14 cellular contexts compared by ENCODE assay signal in genomic region chr9:136541709-136542108, GRCh38. TPM values are rescaled to one million over a fixed set of nuclear protein-coding genes. Genes with fewer than 3 reads are reported as not detected.
DNase-seq lines count a peak whose midpoint lies in the region; ATAC-seq, FAIRE-seq and TF ChIP-seq lines count a peak whose summit lies in the region.
"Had no signal": no experiment of that assay in that cellular context is flagged by ENCODE, and none has a peak within 500 bp of the region (broad histone marks: within the 10 kb centered on the region; RNA-seq: fewer than 3 reads in every experiment).

No MANE protein-coding gene starts in this region.

- POLR2A ChIA-PET in K562 (lab: Yijun Ruan, JAX) (interaction anchor here (0.9 kb wide), 1 partner anchor 49 kb away, joined by 4 read pairs; no protein-coding TSS in a partner anchor), GM10248 (lab: Yijun Ruan, JAX) (no interaction called here)

- peak overlapping the region; percentile 54 for H3K27ac Mint-ChIP-seq in activated naive CD8-positive, alpha-beta T cell
- no peak overlapping the region for H3K27ac Mint-ChIP-seq in activated naive CD8-positive, alpha-beta T cell treated with anti-CD3 and anti-CD28 coated beads for 36 hours

- no peak for TF ChIP-seq EP300 in K562 (IDR thresholded peaks at IDR 0.05; ENCODE audit: low read length)
- TF ChIP-seq EP300 in tibial nerve (IDR thresholded peaks at IDR 0.05), result no peak

- H3K27me3 ChIP-seq in K562 (ENCODE audit: control insufficient read depth in 2 of 2, insufficient read depth in 2 of 2, low read length in 2 of 2) (no peaks in the 10 kb centered on the region), muscle layer of colon (ENCODE audit: control insufficient read depth in 1 of 2, insufficient read depth in 2 of 2, low read length in 2 of 2) (no peaks in the 10 kb centered on the region), tibial nerve (no peaks in the 10 kb centered on the region)

- peaks cover 2% of the 10 kb centered on the region for H3K36me3 Mint-ChIP-seq in activated naive CD8-positive, alpha-beta T cell
- peaks cover 31% of the 10 kb centered on the region for H3K36me3 Mint-ChIP-seq in activated naive CD8-positive, alpha-beta T cell treated with anti-CD3 and anti-CD28 coated beads for 36 hours

- no peaks in the 10 kb centered on the region for H3K9me1 ChIP-seq in K562 (ENCODE audit: control insufficient read depth, insufficient read depth, low read length)

- TF ChIP-seq POLR2A in K562 (conservative IDR thresholded peaks at IDR 0.05) (no peak), tibial nerve (IDR thresholded peaks at IDR 0.05) (no peak)

- no peak for ATAC-seq in K562
- ATAC-seq: left lobe of liver had no signal

- CTCF ChIA-PET in K562 (lab: Yijun Ruan, JAX; ENCODE audit: low intra/inter-chr PET ratio), result no interaction called here
- CTCF ChIA-PET in GM10248 (lab: Yijun Ruan, JAX), result interaction anchor here (2.9 to 4.6 kb wide), 2 partner anchors 54 to 84 kb away, joined by 10 to 23 read pairs; no protein-coding TSS in a partner anchor

- TF ChIP-seq CTCF in K562 (IDR thresholded peaks at IDR 0.05 in 2 of 3, conservative IDR thresholded peaks at IDR 0.05 in 1 of 3; ENCODE audit: insufficient read depth in 2 of 3, low read depth in 1 of 3, low read length in 3 of 3), result no peak
- no peak for TF ChIP-seq CTCF in tibial nerve (IDR thresholded peaks at IDR 0.05)
- no peak for TF ChIP-seq CTCF in GM10248 (IDR thresholded peaks at IDR 0.05; ENCODE audit: control extremely low read depth, extremely low read depth, low read depth, missing control alignments)

- in situ Hi-C loops in K562 (cut with MboI), result no loop called here

- peaks cover 11% of the 10 kb centered on the region; the same call in 1 of the 2 replicates for H4K20me1 ChIP-seq in K562 (replicated peaks; ENCODE audit: control insufficient read depth, insufficient read depth, low read length)

- TF ChIP-seq RAD21 in K562 (CRISPR knock-in tag; conservative IDR thresholded peaks at IDR 0.05 in 1 of 2, IDR thresholded peaks at IDR 0.05 in 1 of 2), result no peak

- no peaks in the 10 kb centered on the region for H3K9me3 ChIP-seq in K562 (replicated peaks; ENCODE audit: control insufficient read depth, insufficient read depth, low read depth, low read length)
- H3K9me3 ChIP-seq in muscle layer of colon (ENCODE audit: low read length), result no peaks in the 10 kb centered on the region
- H3K9me3 ChIP-seq in tibial nerve, result no peaks in the 10 kb centered on the region

- intact Hi-C loops in K562 (cut with micrococcal nuclease), result loop anchor here (10.0 kb wide), 1 partner anchor 83 kb away; no protein-coding TSS in a partner anchor

- H3K4me3 ChIP-seq in K562 (no peak overlapping the region), muscle layer of colon (ENCODE audit: low read depth in 1 of 2, low read length in 2 of 2) (no peak overlapping the region), tibial nerve (no peak overlapping the region)

- no peak overlapping the region for H2AFZ ChIP-seq in K562 (ENCODE audit: low read depth, low read length)

- H3K36me3 ChIP-seq in K562 (ENCODE audit: control insufficient read depth, insufficient read depth, low read length), result peaks cover 15% of the 10 kb centered on the region; the same call in 1 of the 3 replicates
- peaks cover 27% of the 10 kb centered on the region for H3K36me3 ChIP-seq in muscle layer of colon (ENCODE audit: insufficient read depth, low read length)
- peaks cover 0 to 17% (median 0%) of the 10 kb centered on the region in 3 donors for H3K36me3 ChIP-seq in tibial nerve

- no peak for FAIRE-seq in K562 (lab: Jason Lieb, UNC)

- no peak overlapping the region for H3K4me2 ChIP-seq in K562 (ENCODE audit: insufficient read depth, low read length)

- DNase-seq in activated naive CD8-positive, alpha-beta T cell treated with anti-CD3 and anti-CD28 coated beads for 36 hours, result no peak
- no peak for DNase-seq in K562 (ENCODE audit: extremely low read depth in 1 of 4, low spot score in 3 of 4)
- DNase-seq in tibial nerve (ENCODE audit: low spot score in 2 of 2), result no peak
- no peak for DNase-seq in GM10248 (ENCODE audit: extremely low spot score)
- no peak for DNase-seq in NCI-H146 (lab: John Stamatoyannopoulos, UW)
- DNase-seq in ecto neural progenitor cell (ENCODE audit: low spot score), result no peak
- DNase-seq: DMS 273 treated with DMSO at 0.1 percent for 48 hours; effector CD4-positive, alpha-beta T cell; glutamatergic neuron; KG1; NCI-H1436 treated with DMSO at 0.1 percent for 48 hours had no signal

- H3K27ac ChIP-seq in K562 (ENCODE audit: extremely low read depth, low read depth, low read length) (no peak overlapping the region), muscle layer of colon (ENCODE audit: low read depth, low read length) (peak overlapping the region; percentile 56), tibial nerve (peak overlapping the region; percentile 31 to 98 (median 77))

- peaks cover 43% of the 10 kb centered on the region for H3K4me1 Mint-ChIP-seq in activated naive CD8-positive, alpha-beta T cell (ENCODE audit: low read depth)
- H3K4me1 Mint-ChIP-seq in activated naive CD8-positive, alpha-beta T cell treated with anti-CD3 and anti-CD28 coated beads for 36 hours, result peaks cover 55% of the 10 kb centered on the region

- H3K9me3 Mint-ChIP-seq in activated naive CD8-positive, alpha-beta T cell (ENCODE audit: low read depth), result no peaks in the 10 kb centered on the region
- no peaks in the 10 kb centered on the region for H3K9me3 Mint-ChIP-seq in activated naive CD8-positive, alpha-beta T cell treated with anti-CD3 and anti-CD28 coated beads for 36 hours

- WGBS in K562 (ENCODE audit: insufficient coverage, low coverage, missing lambda C conversion rate), result 91% methylated on average over 12 of the region's 16 CpGs
- 36 to 54% methylated on average over 15 to 16 of the region's 16 CpGs for WGBS in tibial nerve, 2 donors

- no peak overlapping the region for H3K4me3 Mint-ChIP-seq in activated naive CD8-positive, alpha-beta T cell
- no peak overlapping the region for H3K4me3 Mint-ChIP-seq in activated naive CD8-positive, alpha-beta T cell treated with anti-CD3 and anti-CD28 coated beads for 36 hours

- no peak overlapping the region for H3K9ac ChIP-seq in K562 (ENCODE audit: insufficient read depth in 1 of 2, low read depth in 2 of 2, low read length in 2 of 2)
- H3K9ac ChIP-seq in muscle layer of colon (ENCODE audit: low read length), result no peak overlapping the region

- H3K79me2 ChIP-seq in K562 (ENCODE audit: control insufficient read depth, insufficient read depth, low read length), result peaks cover 27% of the 10 kb centered on the region

- H3K4me1 ChIP-seq in K562 (replicated peaks in 1 of 2; ENCODE audit: control insufficient read depth in 2 of 2, insufficient read depth in 2 of 2, low read length in 2 of 2) (peaks cover 13 to 75% of the 10 kb centered on the region in 2 experiments), muscle layer of colon (ENCODE audit: insufficient read depth, low read length) (peaks cover 55% of the 10 kb centered on the region), tibial nerve (peaks cover 0 to 85% (median 74%) of the 10 kb centered on the region in 4 donors)

- BruUV-seq in K562 (replicated peaks; lab: Mats Ljungman, UMichigan), result no TSS peak

- H3K27me3 Mint-ChIP-seq in activated naive CD8-positive, alpha-beta T cell, result no peaks in the 10 kb centered on the region
- no peaks in the 10 kb centered on the region for H3K27me3 Mint-ChIP-seq in activated naive CD8-positive, alpha-beta T cell treated with anti-CD3 and anti-CD28 coated beads for 36 hours

RNA-seq across cellular contexts. Expression of gene NOTCH1, which starts 4.1 kb away (rescaled TPM):
- 10 to 100 TPM; 48.2 to 51.6 TPM for total RNA-seq in activated naive CD8-positive, alpha-beta T cell treated with anti-CD3 and anti-CD28 coated beads for 36 hours
- 19.9 and 65.7 TPM in 2 replicates for total RNA-seq in K562 (2011; cell fraction: chromatin; rRNA removed; ENCODE audit: low replicate concordance)
- total RNA-seq in K562 (2011; cell fraction: nucleolus; rRNA removed), result 52.4 and 65.7 TPM in 2 replicates
- 25.2 and 35.0 TPM in 2 replicates for total RNA-seq in K562 (2011; cell fraction: nucleoplasm; rRNA removed)
- total RNA-seq in K562 (2014; rRNA removed) (7.1 and 12.0 TPM in 2 replicates), K562 (2014; rRNA removed; fragmentation: Illumina TruSeq; extraction: Trizol) (0.69 and 0.73 TPM in 2 replicates), K562 (2015; rRNA removed; fragmentation: Illumina TruSeq; extraction: Trizol) (2.3 and 2.8 TPM in 2 replicates), K562 (2021) (26.7 and 31.4 TPM in 2 replicates), tibial nerve (10 to 100 TPM; 29.3 to 65.4 (median 41.5) TPM)
- polyA plus RNA-seq in K562 (2011; rRNA removed) (1.2 and 2.2 TPM in 2 replicates), K562 (2014; fragmentation: Illumina TruSeq; extraction: Trizol) (2.6 and 6.3 TPM in 2 replicates), K562 (2014; fragmentation: Nextera tagmentation; extraction: Ambion mirVana) (under 1 TPM; 0.03 to 0.04 TPM), K562 (2014; rRNA removed) (8.2 and 8.6 TPM in 2 replicates)
- 2.9 and 4.9 TPM in 2 replicates for polyA plus RNA-seq in K562 (2011; cell fraction: cytosol; rRNA removed)
- 13.3 and 22.9 TPM in 2 replicates for polyA plus RNA-seq in K562 (2011; cell fraction: nucleus; rRNA removed)
- 10.2 and 14.1 TPM in 2 replicates for polyA plus RNA-seq in K562 (2012)
- 2.0 and 2.8 TPM in 2 replicates for polyA minus RNA-seq in K562 (2011; rRNA and poly(A)+ RNA removed)
- polyA minus RNA-seq in K562 (2011; cell fraction: cytosol; rRNA and poly(A)+ RNA removed), result 35.0 and 45.4 TPM in 2 replicates
- 15.9 and 18.9 TPM in 2 replicates for polyA minus RNA-seq in K562 (2011; cell fraction: nucleus; rRNA and poly(A)+ RNA removed)

RNA-seq across cellular contexts. Expression of gene SEC16A, which starts 58.9 kb away (rescaled TPM):
- total RNA-seq in activated naive CD8-positive, alpha-beta T cell treated with anti-CD3 and anti-CD28 coated beads for 36 hours, result 10 to 100 TPM; 69.4 to 71.2 TPM
- 131 and 191 TPM in 2 replicates for total RNA-seq in K562 (2011; cell fraction: chromatin; rRNA removed; ENCODE audit: low replicate concordance)
- total RNA-seq in K562 (2011; cell fraction: nucleolus; rRNA removed), result 87.9 and 99.6 TPM in 2 replicates
- total RNA-seq in K562 (2011; cell fraction: nucleoplasm; rRNA removed), result 87.4 and 93.4 TPM in 2 replicates
- total RNA-seq in K562 (2014; rRNA removed), result 17.1 and 20.1 TPM in 2 replicates
- total RNA-seq in K562 (2014; rRNA removed; fragmentation: Illumina TruSeq; extraction: Trizol), result 9.1 and 9.3 TPM in 2 replicates
- total RNA-seq in K562 (2015; rRNA removed; fragmentation: Illumina TruSeq; extraction: Trizol), result 8.7 and 11.1 TPM in 2 replicates
- 56.1 and 62.8 TPM in 2 replicates for total RNA-seq in K562 (2021)
- polyA plus RNA-seq in K562 (2011; rRNA removed), result 14.0 and 25.1 TPM in 2 replicates
- polyA plus RNA-seq in K562 (2011; cell fraction: cytosol; rRNA removed), result 14.1 and 19.3 TPM in 2 replicates
- polyA plus RNA-seq in K562 (2011; cell fraction: nucleus; rRNA removed), result 83.4 and 92.4 TPM in 2 replicates
- 40.9 and 50.7 TPM in 2 replicates for polyA plus RNA-seq in K562 (2012)
- polyA plus RNA-seq in K562 (2014; fragmentation: Illumina TruSeq; extraction: Trizol), result 44.6 and 47.6 TPM in 2 replicates
- polyA plus RNA-seq in K562 (2014; fragmentation: Nextera tagmentation; extraction: Ambion mirVana), result 10 to 100 TPM in 1 of 2 experiments, 1 to 10 TPM in 1; 8.3 to 12.0 TPM
- 30.9 and 32.2 TPM in 2 replicates for polyA plus RNA-seq in K562 (2014; rRNA removed)
- 9.3 and 13.0 TPM in 2 replicates for polyA minus RNA-seq in K562 (2011; rRNA and poly(A)+ RNA removed)
- 32.1 and 45.6 TPM in 2 replicates for polyA minus RNA-seq in K562 (2011; cell fraction: cytosol; rRNA and poly(A)+ RNA removed)
- polyA minus RNA-seq in K562 (2011; cell fraction: nucleus; rRNA and poly(A)+ RNA removed), result 19.7 and 31.5 TPM in 2 replicates
- total RNA-seq in tibial nerve, result 10 to 100 TPM; 45.8 to 67.5 (median 47.9) TPM
